In the genomic region with DNA sequence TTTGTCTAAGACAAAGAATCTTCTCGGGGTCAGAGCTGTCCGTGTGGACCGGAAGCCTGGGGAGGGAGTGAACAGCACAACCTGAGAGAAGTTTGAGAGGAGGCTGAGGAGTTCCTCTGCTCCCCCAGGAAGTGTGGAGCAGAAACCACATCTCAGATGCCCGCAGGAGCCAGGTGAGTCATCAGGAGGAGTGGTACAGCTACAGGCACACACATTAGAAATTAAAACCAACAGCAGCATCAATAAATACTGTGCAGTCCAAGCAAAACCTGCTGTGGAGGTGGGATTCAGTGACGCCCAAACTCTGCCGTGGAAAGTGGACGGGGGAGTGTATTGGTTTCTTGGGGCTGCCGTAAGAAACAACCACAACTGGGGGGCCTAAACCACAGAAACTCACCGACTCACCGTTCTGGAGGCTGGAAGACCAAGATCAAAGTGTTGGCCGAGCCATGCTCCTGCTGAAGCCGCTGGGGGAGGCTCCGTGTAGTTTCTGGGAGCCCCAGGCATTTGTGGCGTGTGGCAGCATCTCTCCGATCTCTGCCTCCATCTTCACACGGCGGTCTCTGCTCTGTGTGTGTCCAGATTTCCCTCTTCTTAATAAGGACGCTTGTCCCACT, we compare ENCODE assay signal across 1 cellular context.
A peak's percentile ranks its signal among the peaks of the same experiment; 100 is the strongest.
TF ChIP-seq lines count a peak whose summit lies in the region.

No MANE protein-coding gene starts in this region.

TF ChIP-seq in HCT116, 20 proteins besides CTCF, POLR2A, EP300 and RAD21 (continued from another document):
- no peak for TF ChIP-seq POLR2AphosphoS5 (IDR thresholded peaks at IDR 0.05; ENCODE audit: low read depth, low read length)
- TF ChIP-seq TCF7L2 (IDR thresholded peaks at IDR 0.05; ENCODE audit: borderline replicate concordance, extremely low read depth, insufficient read depth, insufficient read length) = peak; percentile 36
